In genomic region chr14:23300687-23301223, GRCh38 we compare ENCODE assay signal across 8 cellular contexts. TPM values are rescaled to one million over a fixed set of nuclear protein-coding genes. Genes with fewer than 3 reads are reported as not detected.
DNase-seq lines count a peak whose midpoint lies in the region; ATAC-seq and TF ChIP-seq lines count a peak whose summit lies in the region.

No MANE protein-coding gene starts in this region.

- H3K4me1 Mint-ChIP-seq in activated naive CD4-positive, alpha-beta T cell treated with anti-CD3 and anti-CD28 coated beads for 36 hours (ENCODE audit: low read depth): peaks cover 12% of the 10 kb centered on the region
- H3K4me1 Mint-ChIP-seq in T-helper 17 cell (peaks cover 23% of the 10 kb centered on the region), type B pancreatic cell (ENCODE audit: unreplicated experiment) (peaks cover 11% of the 10 kb centered on the region)
- peaks cover 10 to 22% of the 10 kb centered on the region in 2 donors for H3K4me1 Mint-ChIP-seq in effector memory CD8-positive, alpha-beta T cell (ENCODE audit: low read depth in 2 of 2)

- TF ChIP-seq CTCF in mucosa of descending colon (IDR thresholded peaks at IDR 0.05): no peak
- no peak for TF ChIP-seq CTCF in type B pancreatic cell (conservative IDR thresholded peaks at IDR 0.05)

- no peaks in the 10 kb centered on the region for H3K9me3 ChIP-seq in T-helper 17 cell (ENCODE audit: control insufficient read depth, low read length, poor library complexity, severe bottlenecking)
- no peaks in the 10 kb centered on the region for H3K9me3 ChIP-seq in mucosa of descending colon

- peak overlapping the region; percentile 83 for H3K27ac Mint-ChIP-seq in activated naive CD4-positive, alpha-beta T cell treated with anti-CD3 and anti-CD28 coated beads for 36 hours
- H3K27ac Mint-ChIP-seq in T-helper 17 cell (peak overlapping the region; percentile 96), type B pancreatic cell (peak overlapping the region; percentile 96)
- H3K27ac Mint-ChIP-seq in effector memory CD8-positive, alpha-beta T cell: peak overlapping the region; percentile 95 to 99

- H3K4me3 ChIP-seq in mucosa of descending colon: peak overlapping the region; percentile 20

- DNase-seq in activated naive CD4-positive, alpha-beta T cell treated with anti-CD3 and anti-CD28 coated beads for 36 hours: peak; percentile 33
- DNase-seq in activated naive CD4-positive, alpha-beta T cell treated with anti-CD3 and anti-CD28 coated beads, Interleukin-2, amount 50 U/mL, for 16 hours: no peak
- DNase-seq in T-helper 17 cell: no peak
- no peak for DNase-seq in effector memory CD8-positive, alpha-beta T cell
- DNase-seq in mucosa of descending colon: peak in 2 of 3 donors; percentile 48 to 62
- DNase-seq in type B pancreatic cell (ENCODE audit: extremely low spot score, unreplicated experiment): no peak

- H3K9me3 Mint-ChIP-seq in activated naive CD4-positive, alpha-beta T cell treated with anti-CD3 and anti-CD28 coated beads for 36 hours: no peaks in the 10 kb centered on the region
- no peaks in the 10 kb centered on the region for H3K9me3 Mint-ChIP-seq in effector memory CD8-positive, alpha-beta T cell
- no peaks in the 10 kb centered on the region for H3K9me3 Mint-ChIP-seq in type B pancreatic cell

- peaks cover 5% of the 10 kb centered on the region for H3K36me3 Mint-ChIP-seq in activated naive CD4-positive, alpha-beta T cell treated with anti-CD3 and anti-CD28 coated beads for 36 hours (ENCODE audit: low read depth)
- H3K36me3 Mint-ChIP-seq in T-helper 17 cell (ENCODE audit: low read depth) (no peaks in the 10 kb centered on the region), type B pancreatic cell (no peaks in the 10 kb centered on the region)
- peaks cover 39% of the 10 kb centered on the region for H3K36me3 Mint-ChIP-seq in effector memory CD8-positive, alpha-beta T cell (ENCODE audit: insufficient read depth)

- H3K27me3 Mint-ChIP-seq in activated naive CD4-positive, alpha-beta T cell treated with anti-CD3 and anti-CD28 coated beads for 36 hours (ENCODE audit: low read depth): peaks cover 6% of the 10 kb centered on the region
- peaks cover 9% of the 10 kb centered on the region for H3K27me3 Mint-ChIP-seq in T-helper 17 cell
- peaks cover 2 to 7% of the 10 kb centered on the region in 2 donors for H3K27me3 Mint-ChIP-seq in effector memory CD8-positive, alpha-beta T cell
- no peaks in the 10 kb centered on the region for H3K27me3 Mint-ChIP-seq in type B pancreatic cell

- CTCF ChIA-PET in activated naive CD4-positive, alpha-beta T cell treated with anti-CD3 and anti-CD28 coated beads for 36 hours (lab: Charles Lee): interaction anchor here (0.6 to 5.1 kb wide), 11 partner anchors 9 to 228 kb away, joined by 3 to 66 read pairs (median 4); partner anchors contain the start of genes HOMEZ and PABPN1

- intact Hi-C loops in activated naive CD4-positive, alpha-beta T cell treated with anti-CD3 and anti-CD28 coated beads for 36 hours (cut with micrococcal nuclease): loop anchor here (1.0 to 10.0 kb wide), 14 partner anchors 14 to 814 kb away; partner anchors contain the start of genes ACIN1, C14orf119, DAD1 and DCAF11
- intact Hi-C loops in mucosa of descending colon (cut with DNase I, micrococcal nuclease): no loop called here

- peak overlapping the region; percentile 86 for H3K4me3 Mint-ChIP-seq in activated naive CD4-positive, alpha-beta T cell treated with anti-CD3 and anti-CD28 coated beads for 36 hours
- H3K4me3 Mint-ChIP-seq in T-helper 17 cell (peak overlapping the region; percentile 99), type B pancreatic cell (peak overlapping the region; percentile 93)
- H3K4me3 Mint-ChIP-seq in effector memory CD8-positive, alpha-beta T cell: peak overlapping the region; percentile 92 to 99

- ATAC-seq in T-helper 17 cell: no peak
- no peak for ATAC-seq in effector memory CD8-positive, alpha-beta T cell (replicated peaks)
- ATAC-seq in mucosa of descending colon: no peak
- no peak for ATAC-seq in HG03520 (IDR thresholded peaks at IDR 0.05; ENCODE audit: unreplicated experiment)
- no peak for ATAC-seq in GM19023 (IDR thresholded peaks at IDR 0.05; ENCODE audit: unreplicated experiment)

- H3K36me3 ChIP-seq in mucosa of descending colon (ENCODE audit: low read depth): no peaks in the 10 kb centered on the region

- H3K4me1 ChIP-seq in mucosa of descending colon (ENCODE audit: low read depth): peaks cover 27% of the 10 kb centered on the region

RNA-seq across cellular contexts. Expression of gene PPP1R3E, which starts 1.9 kb away (rescaled TPM):
- total RNA-seq in activated naive CD4-positive, alpha-beta T cell treated with anti-CD3 and anti-CD28 coated beads for 36 hours: 10 to 100 TPM; 14.7 to 15.8 TPM
- total RNA-seq in T-helper 17 cell (10 to 100 TPM; 30.6 to 33.8 TPM), mucosa of descending colon (10 to 100 TPM; 16.2 to 17.3 (median 17.1) TPM), type B pancreatic cell (ENCODE audit: low replicate concordance) (10.1 and 16.7 TPM in 2 replicates)

RNA-seq across cellular contexts. Expression of gene BCL2L2, which starts 5.9 kb away (rescaled TPM):
- total RNA-seq in activated naive CD4-positive, alpha-beta T cell treated with anti-CD3 and anti-CD28 coated beads for 36 hours: 1 to 10 TPM in 1 of 2 experiments, under 1 TPM in 1; 0.60 to 1.5 TPM
- 1 to 10 TPM; 3.5 to 5.0 TPM for total RNA-seq in T-helper 17 cell
- 100 to 1,000 TPM in 1 of 3 donors, 10 to 100 TPM in 2; 40.6 to 116 (median 41.4) TPM for total RNA-seq in mucosa of descending colon
- 21.0 and 22.5 TPM in 2 replicates for total RNA-seq in type B pancreatic cell (ENCODE audit: low replicate concordance)

RNA-seq across cellular contexts. Expression of gene HOMEZ, which starts 14.8 kb away (rescaled TPM):
- 1 to 10 TPM; 6.3 to 7.8 TPM for total RNA-seq in activated naive CD4-positive, alpha-beta T cell treated with anti-CD3 and anti-CD28 coated beads for 36 hours
- total RNA-seq in T-helper 17 cell (1 to 10 TPM; 4.6 to 5.7 TPM), mucosa of descending colon (10 to 100 TPM; 15.3 to 18.3 (median 17.3) TPM), type B pancreatic cell (ENCODE audit: low replicate concordance) (15.9 and 19.5 TPM in 2 replicates)

RNA-seq across cellular contexts. Expression of gene PABPN1, which starts 20.5 kb away (rescaled TPM):
- total RNA-seq in activated naive CD4-positive, alpha-beta T cell treated with anti-CD3 and anti-CD28 coated beads for 36 hours: 100 to 1,000 TPM; 194 to 204 TPM
- total RNA-seq in T-helper 17 cell (100 to 1,000 TPM; 168 to 182 TPM), mucosa of descending colon (100 to 1,000 TPM; 157 to 185 (median 157) TPM), type B pancreatic cell (ENCODE audit: low replicate concordance) (202 and 337 TPM in 2 replicates)

RNA-seq across cellular contexts. Expression of gene SLC22A17, which starts 51.9 kb away (rescaled TPM):
- total RNA-seq in activated naive CD4-positive, alpha-beta T cell treated with anti-CD3 and anti-CD28 coated beads for 36 hours: 1 to 10 TPM; 3.5 to 4.8 TPM
- total RNA-seq in T-helper 17 cell: 10 to 100 TPM in 1 of 2 donors, 1 to 10 TPM in 1; 3.7 to 10.5 TPM
- total RNA-seq in mucosa of descending colon: 10 to 100 TPM in 1 of 3 donors, 1 to 10 TPM in 2; 2.3 to 35.5 (median 5.4) TPM
- 16.8 and 52.5 TPM in 2 replicates for total RNA-seq in type B pancreatic cell (ENCODE audit: low replicate concordance)

Comparison
In these comparisons a context has a peak if more than half of its experiments do, and no peak if none do; other contexts are left out.
1. DNase-seq: peak in activated naive CD4-positive, alpha-beta T cell treated with anti-CD3 and anti-CD28 coated beads for 36 hours (single experiment) and mucosa of descending colon (2 of 3); none in activated naive CD4-positive, alpha-beta T cell treated with anti-CD3 and anti-CD28 coated beads, Interleukin-2, amount 50 U/mL, for 16 hours (single experiment), T-helper 17 cell (0 of 3), effector memory CD8-positive, alpha-beta T cell (0 of 3) and type B pancreatic cell (single experiment).
2. Peak in every context shown above with its lines, with median percentiles within 50 percentile points of each other: H3K27ac Mint-ChIP-seq and H3K4me3 Mint-ChIP-seq.